ENCODE assay signal across 1 cellular context in the genomic region with DNA sequence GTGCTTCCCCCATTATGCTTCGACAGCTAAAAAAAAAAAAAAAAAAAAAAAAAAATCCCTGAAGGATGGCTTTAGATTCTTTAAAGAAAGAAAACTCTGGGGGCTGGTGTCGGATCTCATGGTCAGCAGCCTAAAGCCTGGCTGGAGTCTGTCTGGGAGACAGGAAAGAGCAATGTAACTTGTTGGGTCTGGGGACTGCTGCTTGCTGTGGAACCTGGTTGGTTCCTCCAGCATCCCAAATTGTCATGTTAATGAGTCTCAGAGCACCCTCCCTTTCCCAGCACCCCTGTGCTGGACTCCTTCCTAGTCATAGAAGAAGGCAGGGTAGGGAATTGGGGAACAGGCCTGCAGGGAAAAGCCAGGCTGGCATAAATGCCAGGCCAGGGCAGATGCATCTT.
TF ChIP-seq lines count a peak whose summit lies in the region.

No MANE protein-coding gene starts in this region.

TF ChIP-seq in GM23338, 12 proteins besides CTCF, POLR2A, EP300 and RAD21 (continued from another document):
- TF ChIP-seq, protein P1, sequence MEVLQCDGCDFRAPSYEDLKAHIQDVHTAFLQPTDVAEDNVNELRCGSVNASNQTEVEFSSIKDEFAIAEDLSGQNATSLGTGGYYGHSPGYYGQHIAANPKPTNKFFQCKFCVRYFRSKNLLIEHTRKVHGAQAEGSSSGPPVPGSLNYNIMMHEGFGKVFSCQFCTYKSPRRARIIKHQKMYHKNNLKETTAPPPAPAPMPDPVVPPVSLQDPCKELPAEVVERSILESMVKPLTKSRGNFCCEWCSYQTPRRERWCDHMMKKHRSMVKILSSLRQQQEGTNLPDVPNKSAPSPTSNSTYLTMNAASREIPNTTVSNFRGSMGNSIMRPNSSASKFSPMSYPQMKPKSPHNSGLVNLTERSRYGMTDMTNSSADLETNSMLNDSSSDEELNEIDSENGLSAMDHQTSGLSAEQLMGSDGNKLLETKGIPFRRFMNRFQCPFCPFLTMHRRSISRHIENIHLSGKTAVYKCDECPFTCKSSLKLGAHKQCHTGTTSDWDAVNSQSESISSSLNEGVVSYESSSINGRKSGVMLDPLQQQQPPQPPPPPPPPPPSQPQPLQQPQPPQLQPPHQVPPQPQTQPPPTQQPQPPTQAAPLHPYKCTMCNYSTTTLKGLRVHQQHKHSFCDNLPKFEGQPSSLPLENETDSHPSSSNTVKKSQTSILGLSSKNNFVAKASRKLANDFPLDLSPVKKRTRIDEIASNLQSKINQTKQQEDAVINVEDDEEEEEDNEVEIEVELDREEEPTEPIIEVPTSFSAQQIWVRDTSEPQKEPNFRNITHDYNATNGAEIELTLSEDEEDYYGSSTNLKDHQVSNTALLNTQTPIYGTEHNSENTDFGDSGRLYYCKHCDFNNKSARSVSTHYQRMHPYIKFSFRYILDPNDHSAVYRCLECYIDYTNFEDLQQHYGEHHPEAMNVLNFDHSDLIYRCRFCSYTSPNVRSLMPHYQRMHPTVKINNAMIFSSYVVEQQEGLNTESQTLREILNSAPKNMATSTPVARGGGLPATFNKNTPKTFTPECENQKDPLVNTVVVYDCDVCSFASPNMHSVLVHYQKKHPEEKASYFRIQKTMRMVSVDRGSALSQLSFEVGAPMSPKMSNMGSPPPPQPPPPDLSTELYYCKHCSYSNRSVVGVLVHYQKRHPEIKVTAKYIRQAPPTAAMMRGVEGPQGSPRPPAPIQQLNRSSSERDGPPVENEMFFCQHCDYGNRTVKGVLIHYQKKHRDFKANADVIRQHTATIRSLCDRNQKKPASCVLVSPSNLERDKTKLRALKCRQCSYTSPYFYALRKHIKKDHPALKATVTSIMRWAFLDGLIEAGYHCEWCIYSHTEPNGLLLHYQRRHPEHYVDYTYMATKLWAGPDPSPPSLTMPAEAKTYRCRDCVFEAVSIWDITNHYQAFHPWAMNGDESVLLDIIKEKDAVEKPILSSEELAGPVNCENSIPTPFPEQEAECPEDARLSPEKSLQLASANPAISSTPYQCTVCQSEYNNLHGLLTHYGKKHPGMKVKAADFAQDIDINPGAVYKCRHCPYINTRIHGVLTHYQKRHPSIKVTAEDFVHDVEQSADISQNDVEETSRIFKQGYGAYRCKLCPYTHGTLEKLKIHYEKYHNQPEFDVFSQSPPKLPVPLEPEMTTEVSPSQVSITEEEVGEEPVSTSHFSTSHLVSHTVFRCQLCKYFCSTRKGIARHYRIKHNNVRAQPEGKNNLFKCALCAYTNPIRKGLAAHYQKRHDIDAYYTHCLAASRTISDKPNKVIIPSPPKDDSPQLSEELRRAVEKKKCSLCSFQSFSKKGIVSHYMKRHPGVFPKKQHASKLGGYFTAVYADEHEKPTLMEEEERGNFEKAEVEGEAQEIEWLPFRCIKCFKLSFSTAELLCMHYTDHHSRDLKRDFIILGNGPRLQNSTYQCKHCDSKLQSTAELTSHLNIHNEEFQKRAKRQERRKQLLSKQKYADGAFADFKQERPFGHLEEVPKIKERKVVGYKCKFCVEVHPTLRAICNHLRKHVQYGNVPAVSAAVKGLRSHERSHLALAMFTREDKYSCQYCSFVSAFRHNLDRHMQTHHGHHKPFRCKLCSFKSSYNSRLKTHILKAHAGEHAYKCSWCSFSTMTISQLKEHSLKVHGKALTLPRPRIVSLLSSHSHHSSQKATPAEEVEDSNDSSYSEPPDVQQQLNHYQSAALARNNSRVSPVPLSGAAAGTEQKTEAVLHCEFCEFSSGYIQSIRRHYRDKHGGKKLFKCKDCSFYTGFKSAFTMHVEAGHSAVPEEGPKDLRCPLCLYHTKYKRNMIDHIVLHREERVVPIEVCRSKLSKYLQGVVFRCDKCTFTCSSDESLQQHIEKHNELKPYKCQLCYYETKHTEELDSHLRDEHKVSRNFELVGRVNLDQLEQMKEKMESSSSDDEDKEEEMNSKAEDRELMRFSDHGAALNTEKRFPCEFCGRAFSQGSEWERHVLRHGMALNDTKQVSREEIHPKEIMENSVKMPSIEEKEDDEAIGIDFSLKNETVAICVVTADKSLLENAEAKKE (CRISPR knock-in tag; IDR thresholded peaks at IDR 0.05): no peak
- TF ChIP-seq POLR2AphosphoS5 (IDR thresholded peaks at IDR 0.05; ENCODE audit: low read depth) (no peak), EZH2phosphoT487 (IDR thresholded peaks at IDR 0.05; ENCODE audit: unreplicated experiment) (no peak), ZNF331 (CRISPR knock-in tag; IDR thresholded peaks at IDR 0.05; ENCODE audit: low read depth) (no peak)
- TF ChIP-seq, protein P2, sequence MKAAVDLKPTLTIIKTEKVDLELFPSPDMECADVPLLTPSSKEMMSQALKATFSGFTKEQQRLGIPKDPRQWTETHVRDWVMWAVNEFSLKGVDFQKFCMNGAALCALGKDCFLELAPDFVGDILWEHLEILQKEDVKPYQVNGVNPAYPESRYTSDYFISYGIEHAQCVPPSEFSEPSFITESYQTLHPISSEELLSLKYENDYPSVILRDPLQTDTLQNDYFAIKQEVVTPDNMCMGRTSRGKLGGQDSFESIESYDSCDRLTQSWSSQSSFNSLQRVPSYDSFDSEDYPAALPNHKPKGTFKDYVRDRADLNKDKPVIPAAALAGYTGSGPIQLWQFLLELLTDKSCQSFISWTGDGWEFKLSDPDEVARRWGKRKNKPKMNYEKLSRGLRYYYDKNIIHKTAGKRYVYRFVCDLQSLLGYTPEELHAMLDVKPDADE (IDR thresholded peaks at IDR 0.05): no peak
